In genomic region chr19:13138171-13138915, GRCh38 we compare ENCODE assay signal across 27 cellular contexts. TPM values are rescaled to one million over a fixed set of nuclear protein-coding genes. Genes with fewer than 3 reads are reported as not detected.
"Had no signal": no experiment of that assay in that cellular context is flagged by ENCODE, and none has a peak within 500 bp of the region (broad histone marks: within the 10 kb centered on the region; RNA-seq: fewer than 3 reads in every experiment).

No MANE protein-coding gene starts in this region.

- H3K27me3 Mint-ChIP-seq: activated CD4-positive, alpha-beta T cell treated with anti-CD3 and anti-CD28 coated beads, Interleukin-2, amount 10 ng/mL, durations not matched to agents 7 days and 5 days; activated CD8-positive, alpha-beta memory T cell treated with anti-CD3 and anti-CD28 coated beads, Interleukin-2, amount 10 ng/mL, durations not matched to agents 7 days and 5 days; activated CD8-positive, alpha-beta T cell treated with anti-CD3 and anti-CD28 coated beads for 36 hours; activated naive CD4-positive, alpha-beta T cell treated with anti-CD3 and anti-CD28 coated beads, Interleukin-2, amount 50 U/mL, for 24 hours had no signal

- H3K27ac ChIP-seq: body of pancreas, cardiac muscle cell, hepatocyte, WERI-Rb-1 had no signal

- H3K4me3 Mint-ChIP-seq: activated CD4-positive, alpha-beta T cell treated with anti-CD3 and anti-CD28 coated beads, Interleukin-2, amount 10 ng/mL, durations not matched to agents 7 days and 5 days; activated CD8-positive, alpha-beta memory T cell treated with anti-CD3 and anti-CD28 coated beads, Interleukin-2, amount 10 ng/mL, durations not matched to agents 7 days and 5 days; activated CD8-positive, alpha-beta T cell treated with anti-CD3 and anti-CD28 coated beads for 36 hours; activated naive CD4-positive, alpha-beta T cell treated with anti-CD3 and anti-CD28 coated beads, Interleukin-2, amount 50 U/mL, for 24 hours; natural killer cell had no signal

- H3K27ac Mint-ChIP-seq: activated CD4-positive, alpha-beta T cell treated with anti-CD3 and anti-CD28 coated beads, Interleukin-2, amount 10 ng/mL, durations not matched to agents 7 days and 5 days; activated CD8-positive, alpha-beta memory T cell treated with anti-CD3 and anti-CD28 coated beads, Interleukin-2, amount 10 ng/mL, durations not matched to agents 7 days and 5 days; activated CD8-positive, alpha-beta T cell treated with anti-CD3 and anti-CD28 coated beads for 36 hours; activated naive CD4-positive, alpha-beta T cell treated with anti-CD3 and anti-CD28 coated beads, Interleukin-2, amount 50 U/mL, for 24 hours; natural killer cell had no signal

- ATAC-seq: activated CD8-positive, alpha-beta memory T cell treated with anti-CD3 and anti-CD28 coated beads, Interleukin-2, amount 10 ng/mL, durations not matched to agents 7 days and 5 days; activated CD8-positive, alpha-beta T cell treated with anti-CD3 and anti-CD28 coated beads for 36 hours; body of pancreas; esophagus mucosa; left ventricle myocardium superior; natural killer cell had no signal

- H3K4me2 ChIP-seq: hepatocyte had no signal

- H3K4me3 ChIP-seq: body of pancreas, cardiac muscle cell, hepatocyte, upper lobe of left lung had no signal

- H3K36me3 Mint-ChIP-seq: natural killer cell had no signal

- H3K4me1 ChIP-seq: body of pancreas had no signal

- H3K9me3 ChIP-seq: body of pancreas, upper lobe of left lung had no signal

- H3K9me3 Mint-ChIP-seq: activated CD4-positive, alpha-beta T cell treated with anti-CD3 and anti-CD28 coated beads, Interleukin-2, amount 10 ng/mL, durations not matched to agents 7 days and 5 days; activated CD8-positive, alpha-beta T cell treated with anti-CD3 and anti-CD28 coated beads for 36 hours; activated naive CD4-positive, alpha-beta T cell treated with anti-CD3 and anti-CD28 coated beads, Interleukin-2, amount 50 U/mL, for 24 hours; natural killer cell had no signal

- DNase-seq: activated CD4-positive, alpha-beta T cell treated with anti-CD3 and anti-CD28 coated beads, Interleukin-2, amount 10 ng/mL, durations not matched to agents 7 days and 5 days; activated CD4-positive, CD25-positive, alpha-beta regulatory T cell treated with anti-CD3 and anti-CD28 coated beads, Interleukin-2, amount 50 U/mL, for 72 hours; activated CD8-positive, alpha-beta memory T cell treated with anti-CD3 and anti-CD28 coated beads, Interleukin-2, amount 10 ng/mL, durations not matched to agents 7 days and 5 days; activated CD8-positive, alpha-beta T cell treated with anti-CD3 and anti-CD28 coated beads for 36 hours; activated gamma-delta T cell treated with Interleukin-2 at 50 U/mL for 16 hours; activated T-cell treated with anti-CD3 and anti-CD28 coated beads for 4 hours; anterior cingulate cortex; body of pancreas; effector memory CD4-positive, alpha-beta T cell; foreskin melanocyte; glutamatergic neuron; left ventricle myocardium superior; mammary epithelial cell; midbrain; natural killer cell; nucleus accumbens; stimulated activated CD4-positive, alpha-beta T cell treated with anti-CD3 and anti-CD28 coated beads, Interleukin-2, amount 100 ng/mL, for 48 hours; stimulated activated CD8-positive, alpha-beta memory T cell treated with anti-CD3 and anti-CD28 coated beads, Interleukin-4, amount 100 ng/mL, for 48 hours; stimulated activated naive CD4-positive, alpha-beta T cell; upper lobe of left lung; WERI-Rb-1 had no signal

- H3K27me3 ChIP-seq: body of pancreas, cardiac muscle cell, hepatocyte, upper lobe of left lung had no signal

- FAIRE-seq: endothelial cell of umbilical vein, TTC549 had no signal

- H2AFZ ChIP-seq: hepatocyte had no signal

RNA-seq across cellular contexts. Expression of gene LYL1, which starts 35.7 kb away (rescaled TPM):
- total RNA-seq: mammary epithelial cell had no signal
- polyA plus RNA-seq: mammary epithelial cell had no signal
